Comparison of ENCODE assay signal across 17 cellular contexts in the genomic region with DNA sequence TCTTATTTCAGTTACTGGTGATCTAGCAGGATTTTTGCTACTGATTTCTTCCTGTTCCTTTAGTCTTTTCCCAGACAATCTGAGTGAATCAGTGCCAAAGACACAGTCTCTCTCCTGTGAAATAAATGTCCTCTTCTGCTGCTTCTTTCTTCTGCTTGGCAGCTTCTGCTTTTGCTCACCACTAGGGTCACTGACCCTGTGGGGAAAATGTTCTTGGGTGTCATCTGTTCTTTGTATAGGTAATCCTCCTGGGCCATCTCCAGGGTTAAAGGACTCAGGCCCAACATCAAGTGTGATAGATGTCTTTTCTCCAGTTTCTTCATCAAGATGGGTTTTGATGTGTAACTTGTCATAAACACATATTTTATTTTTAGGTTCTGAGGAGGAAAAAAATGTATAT. TPM values are rescaled to one million over a fixed set of nuclear protein-coding genes. Genes with fewer than 3 reads are reported as not detected.
A peak's percentile ranks its signal among the peaks of the same experiment; 100 is the strongest.
DNase-seq lines count a peak whose midpoint lies in the region; ATAC-seq and TF ChIP-seq lines count a peak whose summit lies in the region.
"Had no signal": no experiment of that assay in that cellular context is flagged by ENCODE, and none has a peak within 500 bp of the region (broad histone marks: within the 10 kb centered on the region; RNA-seq: fewer than 3 reads in every experiment).

No MANE protein-coding gene starts in this region.

- H3K27ac Mint-ChIP-seq in activated naive CD4-positive, alpha-beta T cell treated with anti-CD3 and anti-CD28 coated beads, Interleukin-2, amount 10 ng/mL, durations not matched to agents 7 days and 5 days = peak overlapping the region; percentile 38
- no peak overlapping the region for H3K27ac Mint-ChIP-seq in CD4-positive, alpha-beta T cell
- no peak overlapping the region for H3K27ac Mint-ChIP-seq in MCF 10A (ENCODE audit: low read depth, unreplicated experiment)
- H3K27ac Mint-ChIP-seq: GM23338 had no signal

- BruUV-seq in OCI-LY7 (replicated peaks; lab: Mats Ljungman, UMichigan) (no TSS peak), MCF 10A (replicated peaks; lab: Mats Ljungman, UMichigan) (no TSS peak)

- no peaks in the 10 kb centered on the region for H3K27me3 ChIP-seq in CD4-positive, alpha-beta T cell (ENCODE audit: control insufficient read depth, insufficient read depth, low read length)
- H3K27me3 ChIP-seq: SJSA1 had no signal

- peaks cover 18% of the 10 kb centered on the region for H3K4me1 Mint-ChIP-seq in activated naive CD4-positive, alpha-beta T cell treated with anti-CD3 and anti-CD28 coated beads, Interleukin-2, amount 10 ng/mL, durations not matched to agents 7 days and 5 days
- peaks cover 10% of the 10 kb centered on the region for H3K4me1 Mint-ChIP-seq in CD4-positive, alpha-beta T cell (ENCODE audit: low read depth)
- H3K4me1 Mint-ChIP-seq in MCF 10A (ENCODE audit: insufficient read depth, unreplicated experiment) = peaks cover 7% of the 10 kb centered on the region

- H3K27me3 Mint-ChIP-seq in activated naive CD4-positive, alpha-beta T cell treated with anti-CD3 and anti-CD28 coated beads, Interleukin-2, amount 10 ng/mL, durations not matched to agents 7 days and 5 days = no peaks in the 10 kb centered on the region
- H3K27me3 Mint-ChIP-seq in CD4-positive, alpha-beta T cell = no peaks in the 10 kb centered on the region
- H3K27me3 Mint-ChIP-seq in MCF 10A (ENCODE audit: insufficient read depth, unreplicated experiment) = no peaks in the 10 kb centered on the region

- H3K4me1 ChIP-seq in OCI-LY7 (ENCODE audit: insufficient read depth, low read length, poor library complexity, severe bottlenecking) = peaks cover 6% of the 10 kb centered on the region
- H3K4me1 ChIP-seq: Caco-2 had no signal

- no peaks in the 10 kb centered on the region for H3K9me2 ChIP-seq in OCI-LY7 (ENCODE audit: insufficient read depth, low read length)

- peaks cover 29% of the 10 kb centered on the region for H3K36me3 Mint-ChIP-seq in activated naive CD4-positive, alpha-beta T cell treated with anti-CD3 and anti-CD28 coated beads, Interleukin-2, amount 10 ng/mL, durations not matched to agents 7 days and 5 days
- peaks cover 53% of the 10 kb centered on the region for H3K36me3 Mint-ChIP-seq in CD4-positive, alpha-beta T cell (ENCODE audit: low read depth)
- peaks cover 61% of the 10 kb centered on the region for H3K36me3 Mint-ChIP-seq in MCF 10A (ENCODE audit: insufficient read depth, unreplicated experiment)

- no peaks in the 10 kb centered on the region for H4K20me1 ChIP-seq in OCI-LY7 (ENCODE audit: insufficient read depth, low read length)

- H3K4me3 Mint-ChIP-seq in activated naive CD4-positive, alpha-beta T cell treated with anti-CD3 and anti-CD28 coated beads, Interleukin-2, amount 10 ng/mL, durations not matched to agents 7 days and 5 days = no peak overlapping the region
- no peak overlapping the region for H3K4me3 Mint-ChIP-seq in CD4-positive, alpha-beta T cell
- no peak overlapping the region for H3K4me3 Mint-ChIP-seq in MCF 10A (ENCODE audit: unreplicated experiment)
- H3K4me3 Mint-ChIP-seq: GM23338 had no signal

- H3K27ac ChIP-seq in OCI-LY7 (ENCODE audit: low read depth, low read length, poor library complexity, severe bottlenecking) = no peak overlapping the region
- H3K27ac ChIP-seq in CD4-positive, alpha-beta T cell (ENCODE audit: low read depth, low read length) = no peak overlapping the region
- H3K27ac ChIP-seq: RWPE1, SJSA1 had no signal

- CTCF ChIA-PET in activated naive CD4-positive, alpha-beta T cell treated with anti-CD3 and anti-CD28 coated beads, Interleukin-2, amount 10 ng/mL, durations not matched to agents 7 days and 5 days (lab: Charles Lee) = no interaction called here
- CTCF ChIA-PET in OCI-LY7 (lab: Charles Lee; ENCODE audit: unreplicated experiment) (no interaction called here), MCF 10A (lab: Yijun Ruan, JAX) (no interaction called here)
- CTCF ChIA-PET in CD4-positive, alpha-beta T cell (lab: Charles Lee) = no interaction called here

- no peak overlapping the region for H2AFZ ChIP-seq in OCI-LY7 (ENCODE audit: low read length)
- H2AFZ ChIP-seq: GM23338 had no signal

- TF ChIP-seq CTCF in OCI-LY7 (conservative IDR thresholded peaks at IDR 0.05; ENCODE audit: low read length) (peak; percentile 30; the same call in 1 of the 2 replicates), fibroblast of mammary gland (conservative IDR thresholded peaks at IDR 0.05; ENCODE audit: control insufficient read depth, insufficient read depth, low read depth, low read length) (no peak), MCF 10A (IDR thresholded peaks at IDR 0.05; ENCODE audit: unreplicated experiment) (no peak)
- TF ChIP-seq CTCF in CD4-positive, alpha-beta T cell (IDR thresholded peaks at IDR 0.05) = no peak

- POLR2A ChIA-PET in OCI-LY7 (lab: Charles Lee) = no interaction called here
- POLR2A ChIA-PET in CD4-positive, alpha-beta T cell (lab: Charles Lee) = no interaction called here
- POLR2A ChIA-PET in MCF 10A (lab: Yijun Ruan, JAX) = no interaction called here

- H3K4me3 ChIP-seq in OCI-LY7 (ENCODE audit: low read depth, low read length, poor library complexity, severe bottlenecking) (no peak overlapping the region), fibroblast of mammary gland (ENCODE audit: control insufficient read depth, low read depth, low read length) (no peak overlapping the region)
- H3K4me3 ChIP-seq: GM23338, SJSA1 had no signal

- intact Hi-C loops in OCI-LY7 (cut with micrococcal nuclease; ENCODE audit: unreplicated experiment) = no loop called here
- intact Hi-C loops in CD4-positive, alpha-beta T cell (cut with DNase I, micrococcal nuclease) = no loop called here
- intact Hi-C loops in MCF 10A (cut with micrococcal nuclease) = no loop called here

- no peaks in the 10 kb centered on the region for H3K9me3 ChIP-seq in OCI-LY7 (ENCODE audit: low read length)
- H3K9me3 ChIP-seq in CD4-positive, alpha-beta T cell (ENCODE audit: control insufficient read depth, low read length) = no peaks in the 10 kb centered on the region
- H3K9me3 ChIP-seq: Caco-2, SJSA1 had no signal

- no peaks in the 10 kb centered on the region for H3K9me3 Mint-ChIP-seq in activated naive CD4-positive, alpha-beta T cell treated with anti-CD3 and anti-CD28 coated beads, Interleukin-2, amount 10 ng/mL, durations not matched to agents 7 days and 5 days
- H3K9me3 Mint-ChIP-seq in CD4-positive, alpha-beta T cell = no peaks in the 10 kb centered on the region
- no peaks in the 10 kb centered on the region for H3K9me3 Mint-ChIP-seq in MCF 10A (ENCODE audit: unreplicated experiment)
- H3K9me3 Mint-ChIP-seq: GM23338 had no signal

- no peak for DNase-seq in activated naive CD4-positive, alpha-beta T cell treated with anti-CD3 and anti-CD28 coated beads, Interleukin-2, amount 10 ng/mL, durations not matched to agents 7 days and 5 days
- no peak for DNase-seq in activated naive CD4-positive, alpha-beta T cell treated with anti-CD3 and anti-CD28 coated beads, Interleukin-2, amount 50 U/mL, for 16 hours
- DNase-seq in OCI-LY7 (ENCODE audit: low spot score) (no peak), fibroblast of mammary gland (ENCODE audit: low read depth) (peak; percentile 15), MCF 10A (ENCODE audit: unreplicated experiment) (no peak)
- DNase-seq in CD4-positive, alpha-beta T cell = no peak
- DNase-seq: Caco-2, EL, NCI-H1092 treated with DMSO at 0.1 percent for 48 hours, NCI-H1694, NCI-H2107, NCI-H345, NCI-H526 treated with DMSO at 0.1 percent for 48 hours had no signal

- no peak overlapping the region for H3K4me2 ChIP-seq in OCI-LY7 (ENCODE audit: low read length)
- H3K4me2 ChIP-seq: GM23338 had no signal

- peaks cover 68% of the 10 kb centered on the region for H3K36me3 ChIP-seq in OCI-LY7 (ENCODE audit: insufficient read depth, low read length)

- no peak for ATAC-seq in GM18861 (IDR thresholded peaks at IDR 0.05; ENCODE audit: unreplicated experiment)
- no peak for ATAC-seq in CD4-positive, alpha-beta T cell (ENCODE audit: poor library complexity)
- ATAC-seq: GM23338 had no signal

- H3K79me2 ChIP-seq in OCI-LY7 (ENCODE audit: insufficient read depth, low read depth, low read length) = peaks cover 34% of the 10 kb centered on the region

RNA-seq across cellular contexts. Expression of a gene that starts 5.2 kb away (rescaled TPM):
- total RNA-seq in OCI-LY7 (2014; rRNA removed; shearing (Covaris generic)) = 15.1 and 16.6 TPM in 2 replicates
- total RNA-seq in OCI-LY7 (2022) (34.7 and 35.1 TPM in 2 replicates), MCF 10A (2022) (13.7 and 20.8 TPM in 2 replicates)
- 1 to 10 TPM; 3.8 to 5.1 TPM for total RNA-seq in CD4-positive, alpha-beta T cell

RNA-seq across cellular contexts. Expression of a gene that starts 5.3 kb away (rescaled TPM):
- total RNA-seq in OCI-LY7 (2014; rRNA removed; shearing (Covaris generic)) = 37.3 and 42.9 TPM in 2 replicates
- total RNA-seq in OCI-LY7 (2022) = 88.2 and 89.6 TPM in 2 replicates
- 10 to 100 TPM; 46.9 to 47.8 TPM for total RNA-seq in CD4-positive, alpha-beta T cell
- total RNA-seq in MCF 10A (2022) = 66.6 and 84.8 TPM in 2 replicates

RNA-seq across cellular contexts. Expression of a gene that starts 39.8 kb away (rescaled TPM):
- total RNA-seq in OCI-LY7 (2014; rRNA removed; shearing (Covaris generic)) = 111 and 159 TPM in 2 replicates
- 107 and 149 TPM in 2 replicates for total RNA-seq in OCI-LY7 (2022)
- total RNA-seq in CD4-positive, alpha-beta T cell = 10 to 100 TPM; 23.0 to 28.3 TPM
- 98.3 and 112 TPM in 2 replicates for total RNA-seq in MCF 10A (2022)

RNA-seq across cellular contexts. Expression of a gene that starts 42.7 kb away (rescaled TPM):
- total RNA-seq in OCI-LY7 (2014; rRNA removed; shearing (Covaris generic)) = 59.6 and 69.5 TPM in 2 replicates
- total RNA-seq in OCI-LY7 (2022) (156 and 164 TPM in 2 replicates), MCF 10A (2022) (50.7 and 74.8 TPM in 2 replicates)
- total RNA-seq in CD4-positive, alpha-beta T cell = under 1 TPM; 0.84 to 0.85 TPM
